In the genomic region with DNA sequence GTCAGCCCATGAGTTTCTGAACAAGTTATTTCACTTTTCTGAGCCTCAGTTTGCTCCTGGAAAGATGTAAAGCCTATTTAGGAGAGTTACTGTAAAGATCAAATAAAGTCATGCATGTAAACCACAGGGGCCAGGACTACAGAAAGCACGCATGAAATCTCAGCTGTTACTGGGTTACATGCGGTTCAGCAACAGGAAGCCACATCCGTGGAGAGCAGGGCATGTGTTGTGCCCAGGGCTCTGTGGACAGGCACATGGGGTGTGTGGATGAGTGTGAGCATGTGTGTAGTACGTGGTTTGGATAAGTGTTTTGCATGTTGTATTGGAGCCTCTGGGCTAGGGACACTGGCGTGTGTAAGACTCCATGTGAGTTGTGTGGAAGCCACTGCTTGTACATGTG, we compare ENCODE assay signal across 11 cellular contexts. TPM values are rescaled to one million over a fixed set of nuclear protein-coding genes. Genes with fewer than 3 reads are reported as not detected.
DNase-seq lines count a peak whose midpoint lies in the region; ATAC-seq and TF ChIP-seq lines count a peak whose summit lies in the region.
"Had no signal": no experiment of that assay in that cellular context is flagged by ENCODE, and none has a peak within 500 bp of the region (broad histone marks: within the 10 kb centered on the region; RNA-seq: fewer than 3 reads in every experiment).

No MANE protein-coding gene starts in this region.

- no peak for TF ChIP-seq POLR2A in suprapubic skin (IDR thresholded peaks at IDR 0.05)

- DNase-seq in stimulated activated CD4-positive, alpha-beta T cell treated with anti-CD3 and anti-CD28 coated beads, Interleukin-4, amount 100 ng/mL, for 24 hours: peak; percentile 15
- DNase-seq in stimulated activated CD4-positive, alpha-beta T cell treated with anti-CD3 and anti-CD28 coated beads, Interleukin-12 subunit alpha, Interleukin-12 subunit beta, amount 100 ng/mL, for 4 hours: no peak
- DNase-seq in T-helper 9 cell: peak; percentile 21
- DNase-seq in epithelial cell of prostate (ENCODE audit: low read depth, low spot score): no peak
- no peak for DNase-seq in suprapubic skin (ENCODE audit: low spot score in 2 of 2)
- no peak for DNase-seq in posterior cingulate gyrus
- DNase-seq: RPMI8226 had no signal

- TF ChIP-seq CTCF in suprapubic skin (IDR thresholded peaks at IDR 0.05): no peak

- intact Hi-C loops in posterior cingulate gyrus (cut with DNase I): no loop called here

- no peak for TF ChIP-seq EP300 in suprapubic skin (IDR thresholded peaks at IDR 0.05)

- ATAC-seq in GM21737 (IDR thresholded peaks at IDR 0.05; ENCODE audit: unreplicated experiment) (no peak), HG03565 (IDR thresholded peaks at IDR 0.05; ENCODE audit: unreplicated experiment) (no peak)
- ATAC-seq: gastroesophageal sphincter had no signal

- no peaks in the 10 kb centered on the region for H3K27me3 ChIP-seq in suprapubic skin
- H3K27me3 ChIP-seq: gastroesophageal sphincter had no signal

- H3K9me3 ChIP-seq in suprapubic skin: no peaks in the 10 kb centered on the region
- H3K9me3 ChIP-seq: gastroesophageal sphincter had no signal

- H3K27ac ChIP-seq in epithelial cell of prostate (peak overlapping the region; percentile 99), suprapubic skin (peak overlapping the region; percentile 1)
- H3K27ac ChIP-seq: VCaP had no signal

- peaks cover 67% of the 10 kb centered on the region for H3K4me1 ChIP-seq in suprapubic skin

- H3K36me3 ChIP-seq in suprapubic skin: no peaks in the 10 kb centered on the region
- H3K36me3 ChIP-seq: gastroesophageal sphincter had no signal

- no peak overlapping the region for H3K4me3 ChIP-seq in suprapubic skin
- H3K4me3 ChIP-seq: gastroesophageal sphincter had no signal

- WGBS in suprapubic skin: 71% methylated on average over 5 of the region's 5 CpGs

RNA-seq across cellular contexts. Expression of a gene that starts 2.2 kb away (rescaled TPM):
- total RNA-seq in suprapubic skin: 100 to 1,000 TPM in 3 of 4 donors, 10 to 100 TPM in 1; 59.0 to 145 (median 104) TPM

RNA-seq across cellular contexts. Expression of a gene that starts 54.4 kb away (rescaled TPM):
- 10 to 100 TPM; 33.0 to 83.8 (median 45.7) TPM for total RNA-seq in suprapubic skin

Comparison
In these comparisons a context has a peak if more than half of its experiments do, and no peak if none do; other contexts are left out.
1. DNase-seq: peak in stimulated activated CD4-positive, alpha-beta T cell treated with anti-CD3 and anti-CD28 coated beads, Interleukin-4, amount 100 ng/mL, for 24 hours (single experiment) and T-helper 9 cell (single experiment); none in stimulated activated CD4-positive, alpha-beta T cell treated with anti-CD3 and anti-CD28 coated beads, Interleukin-12 subunit alpha, Interleukin-12 subunit beta, amount 100 ng/mL, for 4 hours (single experiment), epithelial cell of prostate (single experiment), suprapubic skin (0 of 2) and posterior cingulate gyrus (0 of 10).